1 cellular context compared by ENCODE assay signal in the genomic region with DNA sequence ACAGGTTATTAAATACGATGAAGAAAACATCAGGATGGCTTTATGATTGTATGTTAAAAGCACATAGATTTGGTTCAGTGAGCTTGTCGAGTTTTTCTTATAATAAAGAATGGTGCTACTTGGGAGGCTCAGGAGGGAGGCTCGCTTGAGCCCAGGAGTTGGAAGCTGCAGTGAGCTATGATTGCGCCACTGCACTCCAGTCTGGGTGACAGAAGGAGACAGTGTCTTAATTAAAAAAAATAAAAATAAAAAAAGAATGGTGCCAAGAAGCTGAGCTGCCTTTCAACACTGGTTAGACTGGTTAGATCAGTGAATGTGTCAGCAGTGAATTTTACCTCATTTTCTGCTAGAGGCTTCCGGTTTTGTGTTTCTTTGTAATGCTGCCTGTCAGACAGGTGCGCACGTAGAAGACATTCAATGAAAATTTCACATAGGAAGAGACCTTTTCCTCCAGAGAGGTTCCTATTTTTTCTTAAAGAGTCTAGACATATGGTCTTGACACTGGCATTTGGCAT.
TF ChIP-seq lines count a peak whose summit lies in the region.

No MANE protein-coding gene starts in this region.

TF ChIP-seq in endothelial cell of umbilical vein, 7 proteins besides CTCF, POLR2A, EP300 and RAD21:
- TF ChIP-seq, protein P1, sequence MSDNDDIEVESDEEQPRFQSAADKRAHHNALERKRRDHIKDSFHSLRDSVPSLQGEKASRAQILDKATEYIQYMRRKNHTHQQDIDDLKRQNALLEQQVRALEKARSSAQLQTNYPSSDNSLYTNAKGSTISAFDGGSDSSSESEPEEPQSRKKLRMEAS (IDR thresholded peaks at IDR 0.05; ENCODE audit: insufficient read depth, insufficient read length), result no peak
- TF ChIP-seq POLR2AphosphoS5 (IDR thresholded peaks at IDR 0.05; ENCODE audit: insufficient read depth, low read depth, low read length) (no peak), GATA2 (IDR thresholded peaks at IDR 0.05; ENCODE audit: insufficient read depth, insufficient read length, low read depth, low read length) (no peak), JUN (IDR thresholded peaks at IDR 0.05; ENCODE audit: borderline replicate concordance, insufficient read depth, insufficient read length, low read depth) (no peak), FOS (IDR thresholded peaks at IDR 0.05; ENCODE audit: borderline replicate concordance, insufficient read depth, low read length) (no peak), EZH2 (IDR thresholded peaks at IDR 0.05; ENCODE audit: borderline replicate concordance, low read depth, low read length, severe bottlenecking) (no peak), MYC (IDR thresholded peaks at IDR 0.05; ENCODE audit: low read depth, low read length) (no peak)
TF ChIP-seq in endothelial cell of umbilical vein: peak in this region for 0.
